9 cellular contexts compared by ENCODE assay signal in the genomic region with DNA sequence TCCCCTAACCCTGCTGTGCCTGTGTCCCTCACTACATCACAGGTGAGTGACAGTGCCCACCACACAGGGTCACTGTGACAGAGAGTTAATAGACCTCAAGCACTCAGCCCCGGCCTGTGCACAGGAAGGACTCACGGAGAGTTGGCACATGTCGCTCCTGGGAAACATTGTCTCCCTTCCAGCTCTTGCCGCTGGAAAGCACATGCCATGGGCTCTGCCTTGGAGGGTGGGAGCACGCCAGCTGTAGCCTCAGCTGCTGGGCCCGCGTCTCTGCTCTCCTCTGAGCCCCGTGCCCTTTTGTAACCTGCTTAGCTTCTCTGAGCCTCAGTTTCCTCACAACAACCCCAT. TPM values are rescaled to one million over a fixed set of nuclear protein-coding genes. Genes with fewer than 3 reads are reported as not detected.
DNase-seq lines count a peak whose midpoint lies in the region; ATAC-seq lines count a peak whose summit lies in the region.
"Had no signal": no experiment of that assay in that cellular context is flagged by ENCODE, and none has a peak within 500 bp of the region (broad histone marks: within the 10 kb centered on the region; RNA-seq: fewer than 3 reads in every experiment).

No MANE protein-coding gene starts in this region.

- POLR2A ChIA-PET in activated CD8-positive, alpha-beta T cell treated with anti-CD3 and anti-CD28 coated beads, Interleukin-2, amount 10 ng/mL, durations not matched to agents 7 days and 5 days (lab: Charles Lee) = no interaction called here

- H3K9ac ChIP-seq in rectal smooth muscle tissue (ENCODE audit: low read length) = no peak overlapping the region

- DNase-seq in H7 (no peak), left ventricle myocardium superior (peak; percentile 61), ecto neural progenitor cell (ENCODE audit: low spot score) (no peak), immature natural killer cell (no peak), OCI-M1 (lab: John Stamatoyannopoulos, UW) (no peak)
- no peak for DNase-seq in activated CD8-positive, alpha-beta T cell treated with anti-CD3 and anti-CD28 coated beads, Interleukin-2, amount 10 ng/mL, durations not matched to agents 7 days and 5 days

- no peak overlapping the region for H3K27ac Mint-ChIP-seq in activated CD8-positive, alpha-beta T cell treated with anti-CD3 and anti-CD28 coated beads, Interleukin-2, amount 10 ng/mL, durations not matched to agents 7 days and 5 days
- H3K27ac Mint-ChIP-seq in immature natural killer cell = no peak overlapping the region
- H3K27ac Mint-ChIP-seq: brain had no signal

- H3K36me3 ChIP-seq in H7 (replicated peaks; ENCODE audit: control insufficient read depth, insufficient read depth, low read length) (no peaks in the 10 kb centered on the region), rectal smooth muscle tissue (ENCODE audit: control insufficient read depth, insufficient read depth, low read length) (no peaks in the 10 kb centered on the region)

- H3K36me3 Mint-ChIP-seq in activated CD8-positive, alpha-beta T cell treated with anti-CD3 and anti-CD28 coated beads, Interleukin-2, amount 10 ng/mL, durations not matched to agents 7 days and 5 days (ENCODE audit: low read depth) = no peaks in the 10 kb centered on the region
- H3K36me3 Mint-ChIP-seq in immature natural killer cell = no peaks in the 10 kb centered on the region
- H3K36me3 Mint-ChIP-seq: brain had no signal

- CTCF ChIA-PET in activated CD8-positive, alpha-beta T cell treated with anti-CD3 and anti-CD28 coated beads, Interleukin-2, amount 10 ng/mL, durations not matched to agents 7 days and 5 days (lab: Charles Lee) = no interaction called here

- H3K27ac ChIP-seq in rectal smooth muscle tissue (ENCODE audit: low read depth, low read length) = no peak overlapping the region

- peaks cover 8% of the 10 kb centered on the region for H3K4me1 ChIP-seq in rectal smooth muscle tissue (ENCODE audit: control insufficient read depth, insufficient read depth, low read length)

- H3K27me3 ChIP-seq in H7 (ENCODE audit: control insufficient read depth, insufficient read depth, low read length) (peaks cover 3% of the 10 kb centered on the region; the same call in 1 of the 2 replicates), rectal smooth muscle tissue (ENCODE audit: control insufficient read depth, insufficient read depth, low read length) (no peaks in the 10 kb centered on the region)

- H3K4me3 Mint-ChIP-seq in activated CD8-positive, alpha-beta T cell treated with anti-CD3 and anti-CD28 coated beads, Interleukin-2, amount 10 ng/mL, durations not matched to agents 7 days and 5 days = peak overlapping the region; percentile 23
- peak overlapping the region in 1 of 5 donors; percentile 21 for H3K4me3 Mint-ChIP-seq in immature natural killer cell

- no peak for ATAC-seq in activated CD8-positive, alpha-beta T cell treated with anti-CD3 and anti-CD28 coated beads, Interleukin-2, amount 10 ng/mL, durations not matched to agents 7 days and 5 days
- ATAC-seq in left ventricle myocardium superior (peak; percentile 43), HG03196 (IDR thresholded peaks at IDR 0.05; ENCODE audit: unreplicated experiment) (no peak)

- H3K9me3 Mint-ChIP-seq in activated CD8-positive, alpha-beta T cell treated with anti-CD3 and anti-CD28 coated beads, Interleukin-2, amount 10 ng/mL, durations not matched to agents 7 days and 5 days (ENCODE audit: insufficient read depth) = no peaks in the 10 kb centered on the region
- no peaks in the 10 kb centered on the region for H3K9me3 Mint-ChIP-seq in immature natural killer cell
- H3K9me3 Mint-ChIP-seq: brain had no signal

- peaks cover 7% of the 10 kb centered on the region for H3K4me1 Mint-ChIP-seq in activated CD8-positive, alpha-beta T cell treated with anti-CD3 and anti-CD28 coated beads, Interleukin-2, amount 10 ng/mL, durations not matched to agents 7 days and 5 days (ENCODE audit: low read depth)
- peaks cover 0 to 4% of the 10 kb centered on the region in 2 donors for H3K4me1 Mint-ChIP-seq in immature natural killer cell

- peaks cover 5% of the 10 kb centered on the region for H3K27me3 Mint-ChIP-seq in activated CD8-positive, alpha-beta T cell treated with anti-CD3 and anti-CD28 coated beads, Interleukin-2, amount 10 ng/mL, durations not matched to agents 7 days and 5 days (ENCODE audit: low read depth)
- peaks cover 7 to 9% (median 9%) of the 10 kb centered on the region in 3 donors for H3K27me3 Mint-ChIP-seq in immature natural killer cell (ENCODE audit: low read depth in 3 of 3)

- intact Hi-C loops in left ventricle myocardium superior (cut with micrococcal nuclease) = no loop called here

- H3K4me3 ChIP-seq in H7 (ENCODE audit: insufficient read depth, low read depth, low read length) (peak overlapping the region; percentile 62), rectal smooth muscle tissue (ENCODE audit: low read length) (peak overlapping the region; percentile 63)

RNA-seq across cellular contexts. Expression of gene RHOD, which starts 0.7 kb away (rescaled TPM):
- 8.7 and 15.7 TPM in 2 replicates for total RNA-seq in H7 (2014; rRNA removed; shearing (Covaris generic))
- not detected for total RNA-seq in activated CD8-positive, alpha-beta T cell treated with anti-CD3 and anti-CD28 coated beads, Interleukin-2, amount 10 ng/mL, durations not matched to agents 7 days and 5 days
- 67.6 TPM for total RNA-seq in left ventricle myocardium superior
- polyA plus RNA-seq in immature natural killer cell = not detected

RNA-seq across cellular contexts. Expression of gene SYT12, which starts 34.5 kb away (rescaled TPM):
- total RNA-seq in H7 (2014; rRNA removed; shearing (Covaris generic)) = 2.3 and 2.8 TPM in 2 replicates
- not detected for total RNA-seq in activated CD8-positive, alpha-beta T cell treated with anti-CD3 and anti-CD28 coated beads, Interleukin-2, amount 10 ng/mL, durations not matched to agents 7 days and 5 days
- 0.37 TPM for total RNA-seq in left ventricle myocardium superior
- not detected for polyA plus RNA-seq in immature natural killer cell
